Comparison of ENCODE assay signal across 11 cellular contexts in genomic region chr15:51171578-51171932, GRCh38.
"Had no signal": no experiment of that assay in that cellular context is flagged by ENCODE, and none has a peak within 500 bp of the region (broad histone marks: within the 10 kb centered on the region; RNA-seq: fewer than 3 reads in every experiment).

No MANE protein-coding gene starts in this region.

- H3K36me3 ChIP-seq: SJCRH30, transverse colon had no signal

- H3K79me2 ChIP-seq: parathyroid adenoma had no signal

- H3K27ac ChIP-seq: epithelial cell of prostate, parathyroid adenoma, SJCRH30, transverse colon had no signal

- H3K4me3 ChIP-seq: SJCRH30, transverse colon had no signal

- ATAC-seq: activated CD4-positive, CD25-positive, alpha-beta regulatory T cell treated with anti-CD3 and anti-CD28 coated beads, Interleukin-2, amount 50 U/mL, for 24 hours; effector memory CD8-positive, alpha-beta T cell had no signal

- DNase-seq: activated T-cell treated with anti-CD3 and anti-CD28 coated beads, Interleukin-2, amount 50 U/mL, for 1 hour; cortex of kidney; effector memory CD8-positive, alpha-beta T cell; mammary epithelial cell; nephron progenitor cell; SJCRH30; stimulated activated CD4-positive, alpha-beta T cell treated with anti-CD3 and anti-CD28 coated beads, Interleukin-4, amount 100 ng/mL, for 4 hours; transverse colon had no signal

- H3K27me3 ChIP-seq: SJCRH30, transverse colon had no signal

- H3K9me3 ChIP-seq: SJCRH30, transverse colon had no signal

- H2AFZ ChIP-seq: parathyroid adenoma had no signal

- H3K4me1 ChIP-seq: parathyroid adenoma, SJCRH30 had no signal
